In the genomic region with DNA sequence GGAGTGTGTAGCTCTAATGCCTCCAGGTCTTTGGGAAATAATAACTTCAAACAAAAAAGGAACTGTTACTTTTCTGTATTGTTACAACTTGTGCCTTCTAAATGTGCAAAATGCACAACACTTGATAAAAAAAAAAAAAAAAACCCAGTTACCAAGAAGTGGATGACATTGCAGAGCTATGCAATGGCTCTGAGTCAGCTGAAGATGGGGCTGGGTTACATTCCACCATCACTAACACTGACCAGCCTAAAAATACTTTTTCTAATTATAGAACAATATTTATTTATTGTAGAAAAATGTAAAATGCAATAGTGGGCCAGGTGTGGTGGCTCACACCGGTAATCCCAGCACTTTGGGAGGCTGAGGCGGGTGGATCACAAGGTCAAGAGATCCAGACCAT, we compare ENCODE assay signal across 16 cellular contexts.
DNase-seq lines count a peak whose midpoint lies in the region; ATAC-seq and TF ChIP-seq lines count a peak whose summit lies in the region.
"Had no signal": no experiment of that assay in that cellular context is flagged by ENCODE, and none has a peak within 500 bp of the region (broad histone marks: within the 10 kb centered on the region; RNA-seq: fewer than 3 reads in every experiment).

No MANE protein-coding gene starts in this region.

- H3K27me3 ChIP-seq in IMR-90 (ENCODE audit: control insufficient read depth, insufficient read depth, low read length): peaks cover 1% of the 10 kb centered on the region; the same call in 1 of the 2 replicates

- POLR2A ChIA-PET in IMR-90 (lab: Charles Lee; ENCODE audit: unreplicated experiment): no interaction called here

- no peak overlapping the region for H3K4me3 Mint-ChIP-seq in effector memory CD8-positive, alpha-beta T cell
- H3K4me3 Mint-ChIP-seq: B cell had no signal

- no peak overlapping the region for H3K27ac Mint-ChIP-seq in effector memory CD8-positive, alpha-beta T cell
- H3K27ac Mint-ChIP-seq: B cell had no signal

- H3K14ac ChIP-seq in IMR-90 (replicated peaks; ENCODE audit: low read depth, low read length): no peak overlapping the region

- H3K18ac ChIP-seq in IMR-90 (ENCODE audit: low read depth, low read length): no peak overlapping the region

- H3K4ac ChIP-seq in IMR-90 (ENCODE audit: low read depth, low read length): no peak overlapping the region

- H3K56ac ChIP-seq in IMR-90 (ENCODE audit: extremely low read depth, insufficient read depth, low read length): no peak overlapping the region

- no peak for TF ChIP-seq CTCF in IMR-90 (conservative IDR thresholded peaks at IDR 0.05; ENCODE audit: low read depth, low read length)
- TF ChIP-seq CTCF in fibroblast of the aortic adventitia (IDR thresholded peaks at IDR 0.05; ENCODE audit: insufficient read depth, low read length): no peak

- no TSS peak for BruUV-seq in IMR-90 (replicated peaks; lab: Mats Ljungman, UMichigan)

- no peak overlapping the region for H2BK5ac ChIP-seq in IMR-90 (ENCODE audit: low read depth, low read length, poor library complexity, severe bottlenecking)

- in situ Hi-C loops in IMR-90 (cut with MboI; ENCODE audit: low sequenced_read_pairs): no loop called here

- H2BK20ac ChIP-seq in IMR-90 (ENCODE audit: low read depth, low read length): no peak overlapping the region

- H4K91ac ChIP-seq in IMR-90 (ENCODE audit: insufficient read depth, low read depth, low read length): no peak overlapping the region

- no peaks in the 10 kb centered on the region for H3K4me1 Mint-ChIP-seq in effector memory CD8-positive, alpha-beta T cell (ENCODE audit: low read depth in 2 of 2)
- H3K4me1 Mint-ChIP-seq: B cell had no signal

- no peaks in the 10 kb centered on the region for H3K9me3 Mint-ChIP-seq in effector memory CD8-positive, alpha-beta T cell

- no peaks in the 10 kb centered on the region for H3K9me3 ChIP-seq in IMR-90 (ENCODE audit: control insufficient read depth, insufficient read depth, low read length)

- H2AK5ac ChIP-seq in IMR-90 (ENCODE audit: low read depth, low read length): no peak overlapping the region

- peaks cover 15 to 24% of the 10 kb centered on the region in 2 donors for H3K27me3 Mint-ChIP-seq in effector memory CD8-positive, alpha-beta T cell

- CTCF ChIA-PET in IMR-90 (lab: Yijun Ruan, JAX): interaction anchor here (1.1 to 1.3 kb wide), 2 partner anchors 9 to 11 kb away, joined by 4 to 7 read pairs; no protein-coding TSS in a partner anchor

- H4K5ac ChIP-seq in IMR-90 (ENCODE audit: low read depth, low read length): no peak overlapping the region

- no peak overlapping the region for H2BK15ac ChIP-seq in IMR-90 (ENCODE audit: low read depth, low read length)

- dilution Hi-C loops in IMR-90 (cut with HindIII; ENCODE audit: low sequenced_read_pairs, unreplicated experiment): no loop called here

- DNase-seq in EH (ENCODE audit: low read depth) (peak; percentile 63), IMR-90 (peak; percentile 16), fibroblast of the aortic adventitia (ENCODE audit: low read depth) (peak; percentile 17), NCI-H524 (lab: John Stamatoyannopoulos, UW) (no peak), NCI-H2107 (lab: John Stamatoyannopoulos, UW) (no peak)
- DNase-seq in effector memory CD8-positive, alpha-beta T cell: no peak
- DNase-seq: DMS79 treated with DMSO at 0.1 percent for 48 hours; Kasumi-1; NCI-H1105; NCI-H2081; NCI-H748 treated with DMSO at 0.1 percent for 48 hours; NK-92 treated with Interleukin-12 subunit alpha and Interleukin-12 subunit beta, amount 100 ng/mL, for 24 hours had no signal

- no peak overlapping the region for H4K8ac ChIP-seq in IMR-90 (ENCODE audit: low read depth in 2 of 2, low read length in 2 of 2)

- ATAC-seq in IMR-90 (ENCODE audit: low read depth) (no peak), HG03139 (IDR thresholded peaks at IDR 0.05; ENCODE audit: unreplicated experiment) (no peak)
- no peak for ATAC-seq in effector memory CD8-positive, alpha-beta T cell (replicated peaks)
- ATAC-seq: GM12878, Right ventricle myocardium inferior had no signal

- TF ChIP-seq POLR2A in IMR-90 (IDR thresholded peaks at IDR 0.05; ENCODE audit: low read depth, low read length): no peak

- no peak overlapping the region for H3K23ac ChIP-seq in IMR-90 (ENCODE audit: low read depth, low read length)

- H3K4me3 ChIP-seq in IMR-90 (ENCODE audit: insufficient read depth, low read depth, low read length) (no peak overlapping the region), fibroblast of the aortic adventitia (ENCODE audit: low read depth, low read length) (no peak overlapping the region)
- H3K4me3 ChIP-seq: GM12878 had no signal

- H2BK120ac ChIP-seq in IMR-90 (ENCODE audit: low read depth, low read length): no peak overlapping the region

- H3K9me1 ChIP-seq in IMR-90 (ENCODE audit: insufficient read depth, low read length): no peaks in the 10 kb centered on the region

- peaks cover 6% of the 10 kb centered on the region for H3K36me3 Mint-ChIP-seq in effector memory CD8-positive, alpha-beta T cell (ENCODE audit: insufficient read depth)

- H3K9ac ChIP-seq in IMR-90 (ENCODE audit: low read depth, low read length): no peak overlapping the region

- TF ChIP-seq RAD21 in IMR-90 (IDR thresholded peaks at IDR 0.05; ENCODE audit: low read length): no peak

- H3K4me2 ChIP-seq in IMR-90 (ENCODE audit: low read depth, low read length): no peak overlapping the region

- H3K4me1 ChIP-seq in IMR-90 (ENCODE audit: control insufficient read depth, insufficient read depth, low read length): no peaks in the 10 kb centered on the region

- no peaks in the 10 kb centered on the region for H4K20me1 ChIP-seq in IMR-90 (ENCODE audit: insufficient read depth, low read length)

- intact Hi-C loops in IMR-90 (cut with micrococcal nuclease): no loop called here

- no peak overlapping the region for H2AFZ ChIP-seq in IMR-90 (replicated peaks; ENCODE audit: low read length, poor library complexity)

- H3K36me3 ChIP-seq in IMR-90 (ENCODE audit: control insufficient read depth, insufficient read depth, low read length): no peaks in the 10 kb centered on the region

- no peak overlapping the region for H3K27ac ChIP-seq in IMR-90 (ENCODE audit: insufficient read depth, low read length)

- H2AK9ac ChIP-seq in IMR-90 (replicated peaks; ENCODE audit: low read depth, low read length, poor library complexity): no peak overlapping the region

- no CpG with 5 or more reads among the region's 2 CpGs for WGBS in IMR-90 (ENCODE audit: extremely low coverage in 2 of 2, insufficient read length in 1 of 2), 2 experiments

- no peaks in the 10 kb centered on the region for H3K79me1 ChIP-seq in IMR-90 (ENCODE audit: low read depth in 1 of 2, low read length in 2 of 2)

TF ChIP-seq in IMR-90, 13 proteins besides CTCF, POLR2A, EP300 and RAD21:
- no peak for TF ChIP-seq MXI1 (IDR thresholded peaks at IDR 0.05; ENCODE audit: borderline replicate concordance, low read depth, low read length)
- TF ChIP-seq CEBPB (IDR thresholded peaks at IDR 0.05; ENCODE audit: low read depth, low read length): 0 out of 2 replicates have a peak, but pooled peaks have one; percentile 5

Comparison
In these comparisons a context has a peak if more than half of its experiments do, and no peak if none do; other contexts are left out.
1. DNase-seq: peak in EH (single experiment), IMR-90 (single experiment) and fibroblast of the aortic adventitia (single experiment); none in NCI-H524 (0 of 2), effector memory CD8-positive, alpha-beta T cell (0 of 3) and NCI-H2107 (single experiment).